9 cellular contexts compared by ENCODE assay signal in genomic region chr3:128922804-128923459, GRCh38. TPM values are rescaled to one million over a fixed set of nuclear protein-coding genes. Genes with fewer than 3 reads are reported as not detected.
DNase-seq lines count a peak whose midpoint lies in the region; ATAC-seq and TF ChIP-seq lines count a peak whose summit lies in the region.
"Had no signal": no experiment of that assay in that cellular context is flagged by ENCODE, and none has a peak within 500 bp of the region (broad histone marks: within the 10 kb centered on the region; RNA-seq: fewer than 3 reads in every experiment).

No MANE protein-coding gene starts in this region.

- no peaks in the 10 kb centered on the region for H3K27me3 Mint-ChIP-seq in stimulated activated naive CD8-positive, alpha-beta T cell treated with anti-CD3 and anti-CD28 coated beads, Interleukin-15, Interleukin-2, amounts not matched to agents 100 ng/mL and 50 ng/mL, for 24 hours

- H3K27ac ChIP-seq in breast epithelium: no peak overlapping the region
- H3K27ac ChIP-seq: VCaP had no signal

- peak overlapping the region; percentile 89 for H3K27ac Mint-ChIP-seq in stimulated activated naive CD8-positive, alpha-beta T cell treated with anti-CD3 and anti-CD28 coated beads, Interleukin-15, Interleukin-2, amounts not matched to agents 100 ng/mL and 50 ng/mL, for 24 hours

- peaks cover 17% of the 10 kb centered on the region for H3K9me3 Mint-ChIP-seq in stimulated activated naive CD8-positive, alpha-beta T cell treated with anti-CD3 and anti-CD28 coated beads, Interleukin-15, Interleukin-2, amounts not matched to agents 100 ng/mL and 50 ng/mL, for 24 hours

- no peak for TF ChIP-seq CTCF in breast epithelium (IDR thresholded peaks at IDR 0.05)

- peak; percentile 10 for DNase-seq in T-helper 9 cell
- DNase-seq in activated T-helper 1 cell treated with anti-CD3 and anti-CD28 coated beads, Interleukin-2, amount 50 U/mL, for 16 hours (ENCODE audit: low read depth in 1 of 2, low spot score in 1 of 2): peak; percentile 7 to 20
- peak; percentile 7 for DNase-seq in posterior vena cava (ENCODE audit: low spot score)
- no peak for DNase-seq in breast epithelium (ENCODE audit: low spot score in 2 of 2)
- no peak for DNase-seq in ureter (ENCODE audit: low spot score)
- DNase-seq: NCI-H446 treated with DMSO at 0.1 percent for 48 hours had no signal

- no peak for TF ChIP-seq POLR2A in breast epithelium (IDR thresholded peaks at IDR 0.05)

- no peaks in the 10 kb centered on the region for H3K36me3 ChIP-seq in breast epithelium

- intact Hi-C loops in posterior vena cava (cut with DNase I): no loop called here
- intact Hi-C loops in breast epithelium (cut with DNase I; ENCODE audit: low total_unique reads): no loop called here

- ATAC-seq in GM21360 (IDR thresholded peaks at IDR 0.05; ENCODE audit: unreplicated experiment): no peak

- no peaks in the 10 kb centered on the region for H3K27me3 ChIP-seq in breast epithelium

- H3K4me3 ChIP-seq in breast epithelium: no peak overlapping the region

- peaks cover 45% of the 10 kb centered on the region for H3K4me1 Mint-ChIP-seq in stimulated activated naive CD8-positive, alpha-beta T cell treated with anti-CD3 and anti-CD28 coated beads, Interleukin-15, Interleukin-2, amounts not matched to agents 100 ng/mL and 50 ng/mL, for 24 hours (ENCODE audit: low read depth)

- H3K4me1 ChIP-seq in breast epithelium: no peaks in the 10 kb centered on the region

- peaks cover 47% of the 10 kb centered on the region for H3K36me3 Mint-ChIP-seq in stimulated activated naive CD8-positive, alpha-beta T cell treated with anti-CD3 and anti-CD28 coated beads, Interleukin-15, Interleukin-2, amounts not matched to agents 100 ng/mL and 50 ng/mL, for 24 hours (ENCODE audit: low read depth)

- peaks cover 9 to 18% of the 10 kb centered on the region in 2 donors for H3K9me3 ChIP-seq in breast epithelium

- peak overlapping the region; percentile 68 for H3K4me3 Mint-ChIP-seq in stimulated activated naive CD8-positive, alpha-beta T cell treated with anti-CD3 and anti-CD28 coated beads, Interleukin-15, Interleukin-2, amounts not matched to agents 100 ng/mL and 50 ng/mL, for 24 hours

RNA-seq across cellular contexts. Expression of gene ACAD9, which starts 43.5 kb away (rescaled TPM):
- 10 to 100 TPM; 27.2 to 32.4 TPM for total RNA-seq in posterior vena cava
- total RNA-seq in breast epithelium: 10 to 100 TPM; 33.3 to 59.6 (median 43.9) TPM
- total RNA-seq in ureter: 76.0 TPM

Comparison
In these comparisons a context has a peak if more than half of its experiments do, and no peak if none do; other contexts are left out.
1. DNase-seq: peak in T-helper 9 cell (single experiment), activated T-helper 1 cell treated with anti-CD3 and anti-CD28 coated beads, Interleukin-2, amount 50 U/mL, for 16 hours (2 of 2) and posterior vena cava (single experiment); none in breast epithelium (0 of 2) and ureter (single experiment).